In the genomic region with DNA sequence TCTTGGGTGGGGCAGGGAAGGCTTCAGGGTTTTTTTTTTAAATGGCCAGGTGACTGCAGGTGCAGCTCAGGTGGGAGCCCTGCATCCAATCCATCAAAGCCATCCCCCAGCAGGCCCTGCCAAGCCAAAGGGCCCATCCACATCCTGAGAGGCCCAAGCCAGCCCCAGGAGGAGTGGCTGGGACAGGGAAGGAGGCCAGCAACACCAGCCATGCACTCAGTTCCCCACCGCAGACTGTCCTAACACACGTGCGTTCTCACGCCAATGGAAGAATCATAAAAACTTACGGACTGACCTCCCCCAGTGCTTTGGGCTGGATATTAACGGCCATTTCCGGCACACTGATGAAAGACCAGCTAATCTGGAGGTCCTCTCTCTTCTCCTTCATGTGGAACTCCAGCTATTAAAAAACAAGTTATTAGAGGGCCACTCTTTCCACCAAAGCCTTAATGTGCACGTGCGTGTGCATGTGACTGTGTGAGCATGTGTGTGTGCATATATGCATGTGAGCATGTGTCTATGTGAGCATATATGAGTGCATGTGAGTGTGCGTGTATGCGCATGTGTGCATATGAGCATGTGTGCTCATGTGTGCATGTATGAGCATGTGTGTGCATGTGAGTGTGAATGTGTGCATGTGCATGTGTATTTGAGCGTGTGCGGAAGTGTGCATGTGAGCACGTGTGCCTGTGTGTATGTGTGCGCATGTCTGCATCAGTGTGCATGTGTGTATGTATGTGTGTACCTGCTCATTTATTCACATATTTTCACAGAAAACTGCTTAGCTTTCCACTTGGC, we compare ENCODE assay signal across 21 cellular contexts. TPM values are rescaled to one million over a fixed set of nuclear protein-coding genes. Genes with fewer than 3 reads are reported as not detected.
DNase-seq lines count a peak whose midpoint lies in the region; ATAC-seq, FAIRE-seq and TF ChIP-seq lines count a peak whose summit lies in the region.
"Had no signal": no experiment of that assay in that cellular context is flagged by ENCODE, and none has a peak within 500 bp of the region (broad histone marks: within the 10 kb centered on the region; RNA-seq: fewer than 3 reads in every experiment).

No MANE protein-coding gene starts in this region.

- H3K9ac ChIP-seq in GM12878 (ENCODE audit: control insufficient read depth, insufficient read depth, low read length): no peak overlapping the region
- H3K9ac ChIP-seq: BLaER1, GM23248 had no signal

- no peak for TF ChIP-seq EP300 in GM12878 (IDR thresholded peaks at IDR 0.05; ENCODE audit: borderline replicate concordance in 1 of 2, control insufficient read depth in 1 of 2, low read depth in 2 of 2, low read length in 2 of 2)

- peak; percentile 3 for DNase-seq in left ventricle myocardium superior
- no peak for DNase-seq in right atrium auricular region (ENCODE audit: low spot score)
- no peak for DNase-seq in GM12878 (ENCODE audit: low read depth, low spot score)
- DNase-seq in mesenteric fat pad (ENCODE audit: low spot score): peak; percentile 85
- DNase-seq in sciatic nerve (ENCODE audit: low spot score): peak; percentile 17
- DNase-seq in activated naive CD4-positive, alpha-beta T cell treated with anti-CD3 and anti-CD28 coated beads for 36 hours: no peak
- no peak for DNase-seq in NCI-H2227 (lab: John Stamatoyannopoulos, UW; ENCODE audit: unreplicated experiment)
- DNase-seq in BE2C: no peak
- DNase-seq: AML-193; Calu3; CD8-positive, alpha-beta T cell; DMS79 treated with DMSO at 0.1 percent for 48 hours; GF-D8; GM23248; HCEC 1CT; HFFc6 had no signal

- no peak for FAIRE-seq in GM12878 (lab: Jason Lieb, UNC)
- FAIRE-seq: A549, GM19239, H54 had no signal

- H3K4me1 Mint-ChIP-seq in activated naive CD4-positive, alpha-beta T cell treated with anti-CD3 and anti-CD28 coated beads for 36 hours (ENCODE audit: low read depth): peaks cover 26% of the 10 kb centered on the region

- H3K36me3 Mint-ChIP-seq in activated naive CD4-positive, alpha-beta T cell treated with anti-CD3 and anti-CD28 coated beads for 36 hours (ENCODE audit: low read depth): peaks cover 5% of the 10 kb centered on the region

- H3K79me2 ChIP-seq in GM12878 (ENCODE audit: control insufficient read depth, insufficient read depth, low read length): peaks cover 17% of the 10 kb centered on the region

- no peaks in the 10 kb centered on the region for H4K20me1 ChIP-seq in GM12878 (ENCODE audit: control insufficient read depth, insufficient read depth)
- H4K20me1 ChIP-seq: BLaER1 had no signal

- 99% methylated on average over 15 of the region's 15 CpGs for WGBS in GM12878 (ENCODE audit: insufficient coverage, insufficient replicate concordance, low lambda C conversion rate, missing lambda C conversion rate)

- H2AFZ ChIP-seq in GM12878 (ENCODE audit: control insufficient read depth, low read depth, low read length): no peak overlapping the region
- H2AFZ ChIP-seq: GM23248 had no signal

- TF ChIP-seq CTCF in right atrium auricular region (IDR thresholded peaks at IDR 0.05): no peak
- no peak for TF ChIP-seq CTCF in GM12878 (IDR thresholded peaks at IDR 0.05 in 2 of 3, conservative IDR thresholded peaks at IDR 0.05 in 1 of 3; ENCODE audit: control insufficient read depth in 2 of 3, extremely low read depth in 1 of 3, insufficient read depth in 1 of 3, low read depth in 3 of 3, low read length in 3 of 3)
- TF ChIP-seq CTCF in BE2C (IDR thresholded peaks at IDR 0.05; ENCODE audit: low read depth, low read length): no peak

- POLR2A ChIA-PET in GM12878 (lab: Charles Lee): interaction anchor here (1.0 kb wide), 1 partner anchor 9 kb away, joined by 3 read pairs; no protein-coding TSS in a partner anchor

- no peak for ATAC-seq in left ventricle myocardium superior
- ATAC-seq in GM12878: no peak
- ATAC-seq in sciatic nerve: no peak
- ATAC-seq: A549; CD8-positive, alpha-beta T cell had no signal

- no peak for TF ChIP-seq POLR2A in GM12878 (IDR thresholded peaks at IDR 0.05; ENCODE audit: low read depth, low read length)

- H3K4me3 ChIP-seq in right atrium auricular region (no peak overlapping the region), GM12878 (no peak overlapping the region), BE2C (ENCODE audit: low read depth, low read length) (no peak overlapping the region)
- H3K4me3 ChIP-seq: A549, BLaER1, GM23248 had no signal

- H3K36me3 ChIP-seq in right atrium auricular region (peaks cover 20% of the 10 kb centered on the region), GM12878 (ENCODE audit: control insufficient read depth in 2 of 2, insufficient read depth in 2 of 2, low read length in 1 of 2) (peaks cover 17 to 18% of the 10 kb centered on the region in 2 experiments), BE2C (no peaks in the 10 kb centered on the region)

- H3K9me3 Mint-ChIP-seq in activated naive CD4-positive, alpha-beta T cell treated with anti-CD3 and anti-CD28 coated beads for 36 hours: no peaks in the 10 kb centered on the region
- H3K9me3 Mint-ChIP-seq: CD8-positive, alpha-beta T cell; HFFc6 had no signal

- H3K27me3 ChIP-seq in right atrium auricular region: no peaks in the 10 kb centered on the region
- no peaks in the 10 kb centered on the region for H3K27me3 ChIP-seq in GM12878 (replicated peaks in 1 of 2; ENCODE audit: control insufficient read depth in 2 of 2, insufficient read depth in 2 of 2, low read length in 1 of 2)
- no peaks in the 10 kb centered on the region for H3K27me3 ChIP-seq in BE2C
- H3K27me3 ChIP-seq: BLaER1 had no signal

- RAD21 ChIA-PET in GM12878 (lab: Charles Lee; ENCODE audit: unreplicated experiment): no interaction called here

- H3K4me2 ChIP-seq in GM12878 (ENCODE audit: control insufficient read depth, insufficient read depth): no peak overlapping the region
- H3K4me2 ChIP-seq: A549, BLaER1 had no signal

- no peaks in the 10 kb centered on the region for H3K9me3 ChIP-seq in right atrium auricular region
- no peaks in the 10 kb centered on the region for H3K9me3 ChIP-seq in GM12878 (replicated peaks; ENCODE audit: control insufficient read depth, insufficient read depth, low read length)
- no peaks in the 10 kb centered on the region for H3K9me3 ChIP-seq in BE2C
- H3K9me3 ChIP-seq: A549, BLaER1 had no signal

- no TSS peak for BruUV-seq in GM12878 (replicated peaks; lab: Mats Ljungman, UMichigan)

- SMC1A ChIA-PET in GM12878 (lab: Charles Lee; ENCODE audit: uncharacterized antibody, unreplicated experiment): interaction anchor here (1.1 kb wide), 1 partner anchor 10 kb away, joined by 3 read pairs; no protein-coding TSS in a partner anchor

- H3K27ac ChIP-seq in right atrium auricular region (no peak overlapping the region), GM12878 (ENCODE audit: control insufficient read depth, insufficient read depth) (no peak overlapping the region)
- H3K27ac ChIP-seq: 22Rv1, A549, GM23248 had no signal

- H3K4me1 ChIP-seq in right atrium auricular region (peaks cover 0 to 12% of the 10 kb centered on the region in 2 donors), GM12878 (ENCODE audit: control insufficient read depth, insufficient read depth, low read length) (peaks cover 24% of the 10 kb centered on the region), BE2C (no peaks in the 10 kb centered on the region)
- H3K4me1 ChIP-seq: A549 had no signal

- no peak overlapping the region for H3K4me3 Mint-ChIP-seq in activated naive CD4-positive, alpha-beta T cell treated with anti-CD3 and anti-CD28 coated beads for 36 hours
- H3K4me3 Mint-ChIP-seq: CD8-positive, alpha-beta T cell; HFFc6 had no signal

- CTCF ChIA-PET in GM12878 (lab: Yijun Ruan, JAX): no interaction called here
- CTCF ChIA-PET in activated naive CD4-positive, alpha-beta T cell treated with anti-CD3 and anti-CD28 coated beads for 36 hours (lab: Charles Lee): no interaction called here

- intact Hi-C loops in left ventricle myocardium superior (cut with micrococcal nuclease) (no loop called here), GM12878 (cut with micrococcal nuclease; ENCODE audit: unreplicated experiment) (no loop called here), sciatic nerve (cut with DNase I) (no loop called here)
- intact Hi-C loops in activated naive CD4-positive, alpha-beta T cell treated with anti-CD3 and anti-CD28 coated beads for 36 hours (cut with micrococcal nuclease): no loop called here

- H3K27ac Mint-ChIP-seq in activated naive CD4-positive, alpha-beta T cell treated with anti-CD3 and anti-CD28 coated beads for 36 hours: no peak overlapping the region
- H3K27ac Mint-ChIP-seq: CD8-positive, alpha-beta T cell; HFFc6 had no signal

- in situ Hi-C loops in GM12878 (cut with MboI): no loop called here

- no peaks in the 10 kb centered on the region for H3K27me3 Mint-ChIP-seq in activated naive CD4-positive, alpha-beta T cell treated with anti-CD3 and anti-CD28 coated beads for 36 hours (ENCODE audit: low read depth)

- TF ChIP-seq RAD21 in GM12878 (IDR thresholded peaks at IDR 0.05; ENCODE audit: insufficient read depth, low read depth, low read length): no peak

RNA-seq across cellular contexts. Expression of a gene that starts 35.1 kb away (rescaled TPM):
- total RNA-seq in left ventricle myocardium superior (5.2 TPM), right atrium auricular region (1 to 10 TPM; 8.6 to 9.1 TPM), GM12878 (2014; rRNA removed) (13.0 and 13.7 TPM in 2 replicates), GM12878 (2014; rRNA removed; fragmentation: Illumina TruSeq; extraction: Trizol) (8.3 and 10.9 TPM in 2 replicates), GM12878 (2021) (11.2 and 11.6 TPM in 2 replicates), mesenteric fat pad (125 TPM), sciatic nerve (60.9 TPM)
- 193 and 225 TPM in 2 replicates for total RNA-seq in GM12878 (2013; cell fraction: nucleolus; rRNA removed)
- 4.4 TPM for polyA plus RNA-seq in GM12878 (2011; ENCODE audit: low read depth)
- polyA plus RNA-seq in GM12878 (2011; rRNA removed) (26.9 and 30.9 TPM in 2 replicates), GM12878 (2014; fragmentation: Illumina TruSeq; extraction: Trizol) (8.8 and 9.3 TPM in 2 replicates), GM12878 (2014; fragmentation: Nextera tagmentation; extraction: Ambion mirVana) (1 to 10 TPM; 2.2 to 2.9 TPM), GM12878 (2014; rRNA removed) (9.9 and 11.1 TPM in 2 replicates), GM12878 (2016; fragmentation: Nextera tagmentation; extraction: Ambion mirVana) (1 to 10 TPM; 2.5 to 4.9 TPM)
- polyA plus RNA-seq in GM12878 (2011; cell fraction: cytosol; rRNA removed): 22.6 and 26.7 TPM in 2 replicates
- polyA plus RNA-seq in GM12878 (2011; cell fraction: nucleus; rRNA removed): 59.4 and 76.9 TPM in 2 replicates
- 7.7 and 13.4 TPM in 2 replicates for polyA plus RNA-seq in GM12878 (2012)
- 57.2 and 71.5 TPM in 2 replicates for polyA minus RNA-seq in GM12878 (2011; rRNA and poly(A)+ RNA removed)
- 9.8 and 11.5 TPM in 2 replicates for polyA minus RNA-seq in GM12878 (2011; cell fraction: cytosol; rRNA and poly(A)+ RNA removed)
- polyA minus RNA-seq in GM12878 (2011; cell fraction: nucleus; rRNA and poly(A)+ RNA removed): 29.0 and 42.4 TPM in 2 replicates
- 1 to 10 TPM; 6.9 to 7.3 TPM for total RNA-seq in activated naive CD4-positive, alpha-beta T cell treated with anti-CD3 and anti-CD28 coated beads for 36 hours
- 0.40 TPM for polyA plus RNA-seq in BE2C (2012; ENCODE audit: insufficient read depth, insufficient read length, low read depth)

RNA-seq across cellular contexts. Expression of a gene that starts 39.6 kb away (rescaled TPM):
- total RNA-seq in left ventricle myocardium superior (3.7 TPM), right atrium auricular region (1 to 10 TPM; 2.6 to 4.2 TPM), GM12878 (2014; rRNA removed) (9.8 and 10.5 TPM in 2 replicates), GM12878 (2014; rRNA removed; fragmentation: Illumina TruSeq; extraction: Trizol) (6.3 and 6.8 TPM in 2 replicates), GM12878 (2021) (10.8 and 16.0 TPM in 2 replicates), mesenteric fat pad (8.0 TPM), sciatic nerve (10.0 TPM)
- total RNA-seq in GM12878 (2013; cell fraction: nucleolus; rRNA removed): 44.8 and 48.4 TPM in 2 replicates
- 7.0 TPM for polyA plus RNA-seq in GM12878 (2011; ENCODE audit: low read depth)
- polyA plus RNA-seq in GM12878 (2011; rRNA removed) (6.1 and 12.5 TPM in 2 replicates), GM12878 (2014; fragmentation: Illumina TruSeq; extraction: Trizol) (6.0 and 9.0 TPM in 2 replicates), GM12878 (2014; fragmentation: Nextera tagmentation; extraction: Ambion mirVana) (1 to 10 TPM; 2.2 to 2.8 TPM), GM12878 (2014; rRNA removed) (12.4 and 16.2 TPM in 2 replicates), GM12878 (2016; fragmentation: Nextera tagmentation; extraction: Ambion mirVana) (1 to 10 TPM; 7.2 to 8.2 TPM)
- polyA plus RNA-seq in GM12878 (2011; cell fraction: cytosol; rRNA removed): 11.1 and 15.7 TPM in 2 replicates
- polyA plus RNA-seq in GM12878 (2011; cell fraction: nucleus; rRNA removed): 107 and 122 TPM in 2 replicates
- 10.3 and 10.7 TPM in 2 replicates for polyA plus RNA-seq in GM12878 (2012)
- 17.7 and 31.5 TPM in 2 replicates for polyA minus RNA-seq in GM12878 (2011; rRNA and poly(A)+ RNA removed)
- polyA minus RNA-seq in GM12878 (2011; cell fraction: cytosol; rRNA and poly(A)+ RNA removed): 4.0 and 8.4 TPM in 2 replicates
- 19.6 and 32.8 TPM in 2 replicates for polyA minus RNA-seq in GM12878 (2011; cell fraction: nucleus; rRNA and poly(A)+ RNA removed)
- 1 to 10 TPM; 9.6 to 9.8 TPM for total RNA-seq in activated naive CD4-positive, alpha-beta T cell treated with anti-CD3 and anti-CD28 coated beads for 36 hours
- polyA plus RNA-seq in BE2C (2012; ENCODE audit: insufficient read depth, insufficient read length, low read depth): 11.9 TPM

Comparison
In these comparisons a context has a peak if more than half of its experiments do, and no peak if none do; other contexts are left out.
1. DNase-seq: peak in left ventricle myocardium superior (single experiment), mesenteric fat pad (single experiment) and sciatic nerve (single experiment); none in right atrium auricular region (single experiment), GM12878 (single experiment), activated naive CD4-positive, alpha-beta T cell treated with anti-CD3 and anti-CD28 coated beads for 36 hours (single experiment), NCI-H2227 (single experiment) and BE2C (single experiment).